ENCODE assay signal across 8 cellular contexts in genomic region chr1:183871142-183871541, GRCh38.
A peak's percentile ranks its signal among the peaks of the same experiment; 100 is the strongest.
DNase-seq lines count a peak whose midpoint lies in the region; ATAC-seq and TF ChIP-seq lines count a peak whose summit lies in the region.
"Had no signal": no experiment of that assay in that cellular context is flagged by ENCODE, and none has a peak within 500 bp of the region (broad histone marks: within the 10 kb centered on the region; RNA-seq: fewer than 3 reads in every experiment).

No MANE protein-coding gene starts in this region.

- H3K4me1 Mint-ChIP-seq in brain: peaks cover 62% of the 10 kb centered on the region
- H3K4me1 Mint-ChIP-seq in activated CD4-positive, alpha-beta memory T cell treated with anti-CD3 and anti-CD28 coated beads for 36 hours (ENCODE audit: low read depth): peaks cover 9% of the 10 kb centered on the region
- H3K4me1 Mint-ChIP-seq in stimulated activated effector memory CD8-positive, alpha-beta T cell treated with anti-CD3 and anti-CD28 coated beads, Interleukin-12 subunit alpha, Interleukin-12 subunit beta, amount 100 ng/mL, for 72 hours: no peaks in the 10 kb centered on the region

- no peak for ATAC-seq in stimulated activated effector memory CD8-positive, alpha-beta T cell treated with anti-CD3 and anti-CD28 coated beads, Interleukin-12 subunit alpha, Interleukin-12 subunit beta, amount 100 ng/mL, for 72 hours

- TF ChIP-seq POLR2A in testis (IDR thresholded peaks at IDR 0.05): no peak

- H3K27me3 Mint-ChIP-seq in brain: no peaks in the 10 kb centered on the region
- no peaks in the 10 kb centered on the region for H3K27me3 Mint-ChIP-seq in activated CD4-positive, alpha-beta memory T cell treated with anti-CD3 and anti-CD28 coated beads for 36 hours

- H3K27ac ChIP-seq in testis: peak overlapping the region; percentile 93 to 95

- TF ChIP-seq CTCF in brain (conservative IDR thresholded peaks at IDR 0.05) (no peak), kidney epithelial cell (IDR thresholded peaks at IDR 0.05; ENCODE audit: insufficient read depth, low read length, poor library complexity, severe bottlenecking) (no peak), testis (IDR thresholded peaks at IDR 0.05) (no peak)

- no peak overlapping the region for H3K4me3 Mint-ChIP-seq in brain
- no peak overlapping the region for H3K4me3 Mint-ChIP-seq in activated CD4-positive, alpha-beta memory T cell treated with anti-CD3 and anti-CD28 coated beads for 36 hours
- no peak overlapping the region for H3K4me3 Mint-ChIP-seq in stimulated activated effector memory CD8-positive, alpha-beta T cell treated with anti-CD3 and anti-CD28 coated beads, Interleukin-12 subunit alpha, Interleukin-12 subunit beta, amount 100 ng/mL, for 72 hours

- peaks cover 74% of the 10 kb centered on the region for H3K4me1 ChIP-seq in testis

- no peaks in the 10 kb centered on the region for H3K36me3 ChIP-seq in kidney epithelial cell (ENCODE audit: control insufficient read depth, insufficient read depth, low read length)
- H3K36me3 ChIP-seq in testis (ENCODE audit: low read depth, missing control alignments): no peaks in the 10 kb centered on the region

- no peak overlapping the region for H3K4me3 ChIP-seq in kidney epithelial cell (ENCODE audit: low read depth, low read length)
- H3K4me3 ChIP-seq in testis: no peak overlapping the region

- no peaks in the 10 kb centered on the region for H3K9me3 ChIP-seq in testis

- WGBS in testis, 2 donors: 20 to 38% methylated on average over 3 of the region's 3 CpGs

- H3K36me3 Mint-ChIP-seq in brain: peaks cover 14% of the 10 kb centered on the region
- H3K36me3 Mint-ChIP-seq in activated CD4-positive, alpha-beta memory T cell treated with anti-CD3 and anti-CD28 coated beads for 36 hours: no peaks in the 10 kb centered on the region
- H3K36me3 Mint-ChIP-seq in stimulated activated effector memory CD8-positive, alpha-beta T cell treated with anti-CD3 and anti-CD28 coated beads, Interleukin-12 subunit alpha, Interleukin-12 subunit beta, amount 100 ng/mL, for 72 hours: no peaks in the 10 kb centered on the region

- CTCF ChIA-PET in activated CD4-positive, alpha-beta memory T cell treated with anti-CD3 and anti-CD28 coated beads for 36 hours (lab: Charles Lee): interaction anchor here (1.2 kb wide), 1 partner anchor 45 kb away, joined by 4 read pairs; no protein-coding TSS in a partner anchor

- POLR2A ChIA-PET in activated CD4-positive, alpha-beta memory T cell treated with anti-CD3 and anti-CD28 coated beads for 36 hours (lab: Charles Lee): no interaction called here

- no peaks in the 10 kb centered on the region for H3K9me3 Mint-ChIP-seq in brain
- no peaks in the 10 kb centered on the region for H3K9me3 Mint-ChIP-seq in activated CD4-positive, alpha-beta memory T cell treated with anti-CD3 and anti-CD28 coated beads for 36 hours
- no peaks in the 10 kb centered on the region for H3K9me3 Mint-ChIP-seq in stimulated activated effector memory CD8-positive, alpha-beta T cell treated with anti-CD3 and anti-CD28 coated beads, Interleukin-12 subunit alpha, Interleukin-12 subunit beta, amount 100 ng/mL, for 72 hours

- in situ Hi-C loops in KBM-7 (cut with MboI; ENCODE audit: low pct_unique_long_range_greater_than_20kb, low sequenced_read_pairs): no loop called here

- H3K27ac Mint-ChIP-seq in brain: peak overlapping the region in 4 of 5 experiments; percentile 39 to 92 (median 78)
- no peak overlapping the region for H3K27ac Mint-ChIP-seq in activated CD4-positive, alpha-beta memory T cell treated with anti-CD3 and anti-CD28 coated beads for 36 hours
- no peak overlapping the region for H3K27ac Mint-ChIP-seq in stimulated activated effector memory CD8-positive, alpha-beta T cell treated with anti-CD3 and anti-CD28 coated beads, Interleukin-12 subunit alpha, Interleukin-12 subunit beta, amount 100 ng/mL, for 72 hours

- DNase-seq in HT-29 (ENCODE audit: low spot score) (peak; percentile 2), kidney epithelial cell (ENCODE audit: low read depth) (peak; percentile 41), testis (no peak), KBM-7 (no peak)
- DNase-seq in activated CD4-positive, alpha-beta memory T cell treated with anti-CD3 and anti-CD28 coated beads for 36 hours: no peak
- DNase-seq in stimulated activated effector memory CD8-positive, alpha-beta T cell treated with anti-CD3 and anti-CD28 coated beads, Interleukin-12 subunit alpha, Interleukin-12 subunit beta, amount 100 ng/mL, for 72 hours (ENCODE audit: low spot score in 2 of 2): no peak
- DNase-seq: NCI-H526 treated with DMSO at 0.1 percent for 48 hours had no signal

- no peaks in the 10 kb centered on the region for H3K27me3 ChIP-seq in kidney epithelial cell (ENCODE audit: control insufficient read depth, insufficient read depth, low read length)
- H3K27me3 ChIP-seq in testis: no peaks in the 10 kb centered on the region

- intact Hi-C loops in testis (cut with DNase I; ENCODE audit: low total_unique reads): no loop called here
- intact Hi-C loops in activated CD4-positive, alpha-beta memory T cell treated with anti-CD3 and anti-CD28 coated beads for 36 hours (cut with micrococcal nuclease): no loop called here

Comparison
In these comparisons a context has a peak if more than half of its experiments do, and no peak if none do; other contexts are left out.
1. DNase-seq: peak in HT-29 (single experiment) and kidney epithelial cell (single experiment); none in testis (single experiment), KBM-7 (single experiment), activated CD4-positive, alpha-beta memory T cell treated with anti-CD3 and anti-CD28 coated beads for 36 hours (single experiment) and stimulated activated effector memory CD8-positive, alpha-beta T cell treated with anti-CD3 and anti-CD28 coated beads, Interleukin-12 subunit alpha, Interleukin-12 subunit beta, amount 100 ng/mL, for 72 hours (0 of 2).
2. H3K27ac Mint-ChIP-seq: peak in brain (4 of 5); none in activated CD4-positive, alpha-beta memory T cell treated with anti-CD3 and anti-CD28 coated beads for 36 hours (single experiment) and stimulated activated effector memory CD8-positive, alpha-beta T cell treated with anti-CD3 and anti-CD28 coated beads, Interleukin-12 subunit alpha, Interleukin-12 subunit beta, amount 100 ng/mL, for 72 hours (single experiment).